In genomic region chr5:122498163-122498562, GRCh38 we compare ENCODE assay signal across 11 cellular contexts.
A peak's percentile ranks its signal among the peaks of the same experiment; 100 is the strongest.
DNase-seq lines count a peak whose midpoint lies in the region; ATAC-seq, FAIRE-seq and TF ChIP-seq lines count a peak whose summit lies in the region.
"Had no signal": no experiment of that assay in that cellular context is flagged by ENCODE, and none has a peak within 500 bp of the region (broad histone marks: within the 10 kb centered on the region; RNA-seq: fewer than 3 reads in every experiment).

No MANE protein-coding gene starts in this region.

- peak; percentile 61 for TF ChIP-seq CTCF in epithelial cell of esophagus (IDR thresholded peaks at IDR 0.05; ENCODE audit: insufficient read depth, low read depth, low read length, missing control alignments)
- peak; percentile 53 for TF ChIP-seq CTCF in neural cell (IDR thresholded peaks at IDR 0.05; ENCODE audit: poor library complexity, severe bottlenecking)

- no peaks in the 10 kb centered on the region for H3K27me3 ChIP-seq in neural cell (ENCODE audit: insufficient read depth, low read depth, low read length)

- H3K4me3 ChIP-seq in epithelial cell of esophagus (ENCODE audit: low read length) (no peak overlapping the region), neural cell (ENCODE audit: low read length) (no peak overlapping the region)
- H3K4me3 ChIP-seq: lower lobe of right lung had no signal

- H3F3A ChIP-seq in neural cell (ENCODE audit: insufficient read depth, low read length, poor library complexity, severe bottlenecking), result no peaks in the 10 kb centered on the region

- H3K36me3 ChIP-seq in neural cell (ENCODE audit: insufficient read depth, low read length), result no peaks in the 10 kb centered on the region
- H3K36me3 ChIP-seq: lower lobe of right lung had no signal

- peak; percentile 63 for DNase-seq in ELF-1 (ENCODE audit: low read depth, low spot score)
- peak; percentile 47 for DNase-seq in NCI-H1694 treated with DMSO at 0.1 percent for 48 hours (lab: John Stamatoyannopoulos, UW)
- DNase-seq in epithelial cell of esophagus (ENCODE audit: low read depth), result peak; percentile 20
- no peak for DNase-seq in GM19239 (ENCODE audit: insufficient read length, low spot score)
- DNase-seq in RCC 7860 (ENCODE audit: low spot score), result no peak
- DNase-seq in activated naive CD4-positive, alpha-beta T cell treated with Interleukin-2 at 50 U/mL for 16 hours, result no peak
- DNase-seq: cortex of kidney, lower lobe of right lung had no signal

- TF ChIP-seq EP300 in neural cell (conservative IDR thresholded peaks at IDR 0.05; ENCODE audit: poor library complexity, severe bottlenecking), result no peak

- H4K20me1 ChIP-seq in neural cell (ENCODE audit: insufficient read depth), result no peaks in the 10 kb centered on the region

- TF ChIP-seq RAD21 in neural cell (conservative IDR thresholded peaks at IDR 0.05), result peak; percentile 58

- no peak overlapping the region for H2AFZ ChIP-seq in neural cell (ENCODE audit: low read depth, low read length)

- FAIRE-seq in GM19239 (lab: Jason Lieb, UNC), result no peak
- FAIRE-seq in RCC 7860 (lab: Jason Lieb, UNC), result no peak
- FAIRE-seq: H54 had no signal

- H3K9ac ChIP-seq in neural cell (ENCODE audit: low read length), result no peak overlapping the region

- H3K9me2 ChIP-seq in neural cell (ENCODE audit: insufficient read depth, low read length), result no peaks in the 10 kb centered on the region

- no peaks in the 10 kb centered on the region for H3K9me3 ChIP-seq in neural cell (ENCODE audit: low read length)
- H3K9me3 ChIP-seq: lower lobe of right lung had no signal

- no peak overlapping the region for H3K4me2 ChIP-seq in neural cell (ENCODE audit: low read length)

- H3K27ac ChIP-seq in neural cell (ENCODE audit: low read length), result no peak overlapping the region
- H3K27ac ChIP-seq: lower lobe of right lung had no signal

- H3K79me2 ChIP-seq in neural cell (replicated peaks; ENCODE audit: insufficient read depth, low read length), result no peaks in the 10 kb centered on the region

- ATAC-seq in HG02884 (IDR thresholded peaks at IDR 0.05; ENCODE audit: unreplicated experiment), result no peak

TF ChIP-seq in neural cell, 6 proteins besides CTCF, POLR2A, EP300 and RAD21:
- no peak for TF ChIP-seq POLR2AphosphoS5 (IDR thresholded peaks at IDR 0.05)
- no peak for TF ChIP-seq REST (IDR thresholded peaks at IDR 0.05; ENCODE audit: borderline replicate concordance)
- TF ChIP-seq SMC3 (conservative IDR thresholded peaks at IDR 0.05; ENCODE audit: poor library complexity), result peak; percentile 49

Comparison
In these comparisons a context has a peak if more than half of its experiments do, and no peak if none do; other contexts are left out.
1. DNase-seq: peak in ELF-1 (single experiment), NCI-H1694 treated with DMSO at 0.1 percent for 48 hours (single experiment) and epithelial cell of esophagus (single experiment); none in GM19239 (single experiment), RCC 7860 (single experiment) and activated naive CD4-positive, alpha-beta T cell treated with Interleukin-2 at 50 U/mL for 16 hours (single experiment).